Comparison of ENCODE assay signal across 8 cellular contexts in the genomic region with DNA sequence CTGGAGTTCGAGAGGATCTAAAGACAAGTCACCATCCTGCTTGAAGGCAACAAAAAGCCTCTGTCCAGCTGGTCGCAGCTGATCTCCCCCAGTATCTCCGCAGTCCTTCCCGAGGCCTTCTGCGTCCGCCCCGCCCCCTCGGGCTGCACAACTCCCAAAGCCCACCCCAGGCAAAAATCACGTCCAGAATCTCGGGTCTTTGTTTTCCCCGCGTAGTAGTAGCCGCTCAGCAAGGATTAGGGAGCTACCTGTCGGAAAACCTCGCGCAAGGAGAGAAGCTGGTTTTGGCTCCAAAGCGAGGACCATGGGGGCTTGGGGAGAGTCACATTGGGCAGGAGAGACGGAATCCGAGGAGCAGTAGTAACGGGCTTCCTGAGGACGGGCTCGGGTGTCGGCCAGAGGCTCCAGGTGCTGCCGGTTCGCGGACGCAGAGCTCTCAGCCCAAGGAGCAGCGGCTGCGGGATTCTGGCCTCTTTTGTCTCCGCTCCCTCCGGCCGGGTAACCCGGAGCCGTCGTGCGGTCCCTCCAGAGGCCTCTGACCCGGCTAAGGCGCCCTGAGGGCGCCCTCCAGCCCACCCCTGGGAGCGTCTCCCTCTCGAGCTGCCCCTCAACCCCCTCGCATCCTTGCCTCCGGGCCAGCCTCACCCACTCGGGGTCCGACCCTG.
A peak's percentile ranks its signal among the peaks of the same experiment; 100 is the strongest.
DNase-seq lines count a peak whose midpoint lies in the region; ATAC-seq lines count a peak whose summit lies in the region.

No MANE protein-coding gene starts in this region.

- peak overlapping the region; percentile 85 for H3K4me3 ChIP-seq in SK-N-MC
- H3K4me3 ChIP-seq in mucosa of stomach (ENCODE audit: low read length), result peak overlapping the region; percentile 26

- peaks cover 16% of the 10 kb centered on the region for H3K4me1 ChIP-seq in mucosa of stomach (ENCODE audit: control insufficient read depth, insufficient read depth, low read length)

- peak; percentile 4 to 6 for DNase-seq in stimulated activated CD4-positive, alpha-beta T cell treated with anti-CD3 and anti-CD28 coated beads, Interleukin-2, amount 100 ng/mL, for 48 hours
- DNase-seq in stimulated activated CD4-positive, alpha-beta T cell treated with anti-CD3 and anti-CD28 coated beads, Interleukin-4, amount 100 ng/mL, for 4 hours, result no peak
- DNase-seq in SK-N-MC (ENCODE audit: low read depth, low spot score), result no peak
- peak; percentile 44 for DNase-seq in epidermal melanocyte (ENCODE audit: insufficient read length, low spot score)
- no peak for DNase-seq in effector CD8-positive, alpha-beta T cell (lab: John Stamatoyannopoulos, UW)
- DNase-seq in 8988T, result no peak

- H3K27ac ChIP-seq in SK-N-MC, result no peak overlapping the region

- H3K9me3 ChIP-seq in SK-N-MC (ENCODE audit: low read depth, low read length) (no peaks in the 10 kb centered on the region), mucosa of stomach (ENCODE audit: control insufficient read depth, low read length) (no peaks in the 10 kb centered on the region)

- peak; percentile 38 for ATAC-seq in HG02885 (IDR thresholded peaks at IDR 0.05; ENCODE audit: poor library complexity, unreplicated experiment)

- H3K36me3 ChIP-seq in SK-N-MC (ENCODE audit: insufficient read depth, low read length), result peaks cover 30% of the 10 kb centered on the region
- H3K36me3 ChIP-seq in mucosa of stomach (ENCODE audit: control insufficient read depth, insufficient read depth, low read length), result peaks cover 6% of the 10 kb centered on the region

- H3K9ac ChIP-seq in SK-N-MC (ENCODE audit: insufficient read length) (peak overlapping the region; percentile 86), mucosa of stomach (ENCODE audit: low read length) (peak overlapping the region; percentile 94)

- no peaks in the 10 kb centered on the region for H3K27me3 ChIP-seq in mucosa of stomach (ENCODE audit: control insufficient read depth, insufficient read depth, low read length)

Comparison
In these comparisons a context has a peak if more than half of its experiments do, and no peak if none do; other contexts are left out.
1. DNase-seq: peak in stimulated activated CD4-positive, alpha-beta T cell treated with anti-CD3 and anti-CD28 coated beads, Interleukin-2, amount 100 ng/mL, for 48 hours (2 of 2) and epidermal melanocyte (single experiment); none in stimulated activated CD4-positive, alpha-beta T cell treated with anti-CD3 and anti-CD28 coated beads, Interleukin-4, amount 100 ng/mL, for 4 hours (0 of 2), SK-N-MC (single experiment), effector CD8-positive, alpha-beta T cell (single experiment) and 8988T (single experiment).